ENCODE assay signal across 15 cellular contexts in genomic region chr3:34882764-34883163, GRCh38.
A peak's percentile ranks its signal among the peaks of the same experiment; 100 is the strongest.
DNase-seq lines count a peak whose midpoint lies in the region; ATAC-seq, FAIRE-seq and TF ChIP-seq lines count a peak whose summit lies in the region.
"Had no signal": no experiment of that assay in that cellular context is flagged by ENCODE, and none has a peak within 500 bp of the region (broad histone marks: within the 10 kb centered on the region; RNA-seq: fewer than 3 reads in every experiment).

No MANE protein-coding gene starts in this region.

- no peaks in the 10 kb centered on the region for H3K79me1 ChIP-seq in mesendoderm (ENCODE audit: low read length)

- no peak overlapping the region for H3K18ac ChIP-seq in mesendoderm (ENCODE audit: low read length)

- H3K4me2 ChIP-seq in astrocyte (ENCODE audit: low read length) (no peak overlapping the region), mesendoderm (ENCODE audit: low read length) (no peak overlapping the region)

- no peak overlapping the region for H4K8ac ChIP-seq in mesendoderm (ENCODE audit: low read depth, low read length)

- H3K36me3 Mint-ChIP-seq in astrocyte (ENCODE audit: low read depth, unreplicated experiment), result no peaks in the 10 kb centered on the region
- H3K36me3 Mint-ChIP-seq: activated naive CD8-positive, alpha-beta T cell had no signal

- in situ Hi-C loops in gastrocnemius medialis (cut with MboI; ENCODE audit: low sequenced_read_pairs in 4 of 4), result no loop called here

- H3K9ac ChIP-seq in astrocyte (ENCODE audit: low read length) (no peak overlapping the region), mesendoderm (ENCODE audit: low read length) (no peak overlapping the region)

- H3K9me3 ChIP-seq in astrocyte (ENCODE audit: insufficient read depth, low read depth, low read length) (no peaks in the 10 kb centered on the region), gastrocnemius medialis (no peaks in the 10 kb centered on the region)
- H3K9me3 ChIP-seq: prostate gland had no signal

- WGBS in mesendoderm (ENCODE audit: extremely low coverage, insufficient coverage, low lambda C conversion rate), result no CpG with 5 or more reads among the region's 2 CpGs

- H3K79me2 ChIP-seq in astrocyte (ENCODE audit: insufficient read depth, low read length) (no peaks in the 10 kb centered on the region), mesendoderm (ENCODE audit: control insufficient read depth, insufficient read depth, low read length) (no peaks in the 10 kb centered on the region)

- H4K20me1 ChIP-seq in astrocyte (ENCODE audit: insufficient read depth, low read length), result no peaks in the 10 kb centered on the region

- no peak overlapping the region for H3K4me3 ChIP-seq in astrocyte (ENCODE audit: insufficient read depth, low read depth, low read length)
- H3K4me3 ChIP-seq in mesendoderm (ENCODE audit: low read length), result no peak overlapping the region
- H3K4me3 ChIP-seq in gastrocnemius medialis, result no peak overlapping the region
- H3K4me3 ChIP-seq: prostate gland had no signal

- H2AFZ ChIP-seq in astrocyte (ENCODE audit: low read depth, low read length), result no peak overlapping the region

- H3K36me3 ChIP-seq in astrocyte (ENCODE audit: insufficient read depth, low read length) (no peaks in the 10 kb centered on the region), mesendoderm (ENCODE audit: control insufficient read depth, insufficient read depth, low read length) (no peaks in the 10 kb centered on the region), gastrocnemius medialis (no peaks in the 10 kb centered on the region)
- H3K36me3 ChIP-seq: prostate gland had no signal

- H2BK120ac ChIP-seq in mesendoderm (ENCODE audit: low read depth, low read length), result no peak overlapping the region

- TF ChIP-seq POLR2A in gastrocnemius medialis (IDR thresholded peaks at IDR 0.05), result no peak

- no peak overlapping the region for H3K23ac ChIP-seq in mesendoderm (ENCODE audit: low read length)

- no peaks in the 10 kb centered on the region for H3K27me3 ChIP-seq in astrocyte (ENCODE audit: insufficient read depth, low read length)
- no peaks in the 10 kb centered on the region for H3K27me3 ChIP-seq in mesendoderm (ENCODE audit: insufficient read depth, low read length, poor library complexity)
- H3K27me3 ChIP-seq in gastrocnemius medialis, result no peaks in the 10 kb centered on the region

- no peak overlapping the region for H3K27ac ChIP-seq in astrocyte (ENCODE audit: low read depth, low read length)
- no peak overlapping the region for H3K27ac ChIP-seq in mesendoderm (ENCODE audit: low read depth, low read length)
- no peak overlapping the region for H3K27ac ChIP-seq in gastrocnemius medialis
- H3K27ac ChIP-seq: prostate gland had no signal

- H3K4ac ChIP-seq in mesendoderm (ENCODE audit: low read depth, low read length), result no peak overlapping the region

- DNase-seq in D721Med (ENCODE audit: insufficient read length, low spot score) (no peak), NCI-H1092 (lab: John Stamatoyannopoulos, UW) (peak; percentile 1), astrocyte (ENCODE audit: low read depth) (no peak), mesendoderm (peak; percentile 24), UCSD-AML1 (lab: John Stamatoyannopoulos, UW; ENCODE audit: unreplicated experiment) (no peak), gastrocnemius medialis (no peak), nucleus accumbens (lab: John Stamatoyannopoulos, UW) (no peak)
- DNase-seq: effector CD4-positive, alpha-beta T cell; NK-92 treated with Interleukin-12 subunit alpha and Interleukin-12 subunit beta, amount 100 ng/mL, for 24 hours; stimulated activated CD4-positive, alpha-beta T cell treated with anti-CD3 and anti-CD28 coated beads, Interleukin-4, amount 100 ng/mL, for 1 hour; stimulated activated naive CD8-positive, alpha-beta T cell treated with anti-CD3 and anti-CD28 coated beads, Interleukin-15, amount 100 ng/mL, for 72 hours had no signal

- H2BK5ac ChIP-seq in mesendoderm (ENCODE audit: low read length), result no peak overlapping the region

- H3K9me3 Mint-ChIP-seq in astrocyte (ENCODE audit: unreplicated experiment), result no peaks in the 10 kb centered on the region
- H3K9me3 Mint-ChIP-seq: stimulated activated naive CD8-positive, alpha-beta T cell treated with anti-CD3 and anti-CD28 coated beads, Interleukin-15, amount 100 ng/mL, for 72 hours; T-helper 2 cell treated with Interferon-gamma antibody and Interleukin-4, amounts not matched to agents 5 μg/mL and 100 μg/mL, for 36 hours had no signal

- H3K27ac Mint-ChIP-seq in astrocyte (ENCODE audit: unreplicated experiment), result no peak overlapping the region
- H3K27ac Mint-ChIP-seq: activated naive CD8-positive, alpha-beta T cell; stimulated activated naive CD8-positive, alpha-beta T cell treated with anti-CD3 and anti-CD28 coated beads, Interleukin-15, amount 100 ng/mL, for 72 hours; T-helper 2 cell treated with Interferon-gamma antibody and Interleukin-4, amounts not matched to agents 5 μg/mL and 100 μg/mL, for 36 hours had no signal

- no peak overlapping the region for H3K56ac ChIP-seq in mesendoderm (ENCODE audit: low read length)

- FAIRE-seq in D721Med (lab: Jason Lieb, UNC), result no peak
- no peak for FAIRE-seq in astrocyte (lab: Jason Lieb, UNC)

- peak; percentile 53 for TF ChIP-seq CTCF in D721Med (IDR thresholded peaks at IDR 0.05; ENCODE audit: insufficient read depth, missing control alignments)
- peak; percentile 42 for TF ChIP-seq CTCF in astrocyte (IDR thresholded peaks at IDR 0.05; ENCODE audit: insufficient read depth, low read depth, low read length)
- no peak for TF ChIP-seq CTCF in gastrocnemius medialis (IDR thresholded peaks at IDR 0.05 in 4 of 5, conservative IDR thresholded peaks at IDR 0.05 in 1 of 5)

- H4K5ac ChIP-seq in mesendoderm (ENCODE audit: low read length), result no peak overlapping the region

- H3K4me1 Mint-ChIP-seq in astrocyte (ENCODE audit: low read depth, unreplicated experiment), result no peaks in the 10 kb centered on the region
- H3K4me1 Mint-ChIP-seq: stimulated activated naive CD8-positive, alpha-beta T cell treated with anti-CD3 and anti-CD28 coated beads, Interleukin-15, amount 100 ng/mL, for 72 hours had no signal

- H2AK5ac ChIP-seq in mesendoderm (ENCODE audit: low read length), result no peak overlapping the region

- H3K4me1 ChIP-seq in astrocyte (ENCODE audit: insufficient read depth, low read length), result no peaks in the 10 kb centered on the region
- no peaks in the 10 kb centered on the region for H3K4me1 ChIP-seq in mesendoderm (ENCODE audit: control insufficient read depth, low read depth, low read length)
- H3K4me1 ChIP-seq in gastrocnemius medialis, result no peaks in the 10 kb centered on the region
- H3K4me1 ChIP-seq: prostate gland had no signal

- intact Hi-C loops in gastrocnemius medialis (cut with DNase I; ENCODE audit: low total_unique reads), result no loop called here

- H3K4me3 Mint-ChIP-seq in astrocyte (ENCODE audit: unreplicated experiment), result no peak overlapping the region
- H3K4me3 Mint-ChIP-seq: activated naive CD8-positive, alpha-beta T cell; stimulated activated naive CD8-positive, alpha-beta T cell treated with anti-CD3 and anti-CD28 coated beads, Interleukin-15, amount 100 ng/mL, for 72 hours; T-helper 2 cell treated with Interferon-gamma antibody and Interleukin-4, amounts not matched to agents 5 μg/mL and 100 μg/mL, for 36 hours had no signal

- no peak overlapping the region for H2BK15ac ChIP-seq in mesendoderm (replicated peaks; ENCODE audit: low read depth)

- ATAC-seq in HG03354 (IDR thresholded peaks at IDR 0.05; ENCODE audit: poor library complexity, severe bottlenecking, unreplicated experiment) (no peak), gastrocnemius medialis (no peak)
- ATAC-seq: stimulated activated naive CD8-positive, alpha-beta T cell treated with anti-CD3 and anti-CD28 coated beads, Interleukin-15, amount 100 ng/mL, for 72 hours had no signal

- H3K27me3 Mint-ChIP-seq in astrocyte (ENCODE audit: low read depth, unreplicated experiment), result no peaks in the 10 kb centered on the region
- H3K27me3 Mint-ChIP-seq: activated naive CD8-positive, alpha-beta T cell; stimulated activated naive CD8-positive, alpha-beta T cell treated with anti-CD3 and anti-CD28 coated beads, Interleukin-15, amount 100 ng/mL, for 72 hours had no signal

Comparison
In these comparisons a context has a peak if more than half of its experiments do, and no peak if none do; other contexts are left out.
1. DNase-seq: peak in NCI-H1092 (single experiment) and mesendoderm (single experiment); none in D721Med (single experiment), astrocyte (single experiment), UCSD-AML1 (single experiment), gastrocnemius medialis (0 of 2) and nucleus accumbens (0 of 56).
2. CTCF ChIP-seq: peak in D721Med (single experiment) and astrocyte (single experiment); none in gastrocnemius medialis (0 of 5).